8 cellular contexts compared by ENCODE assay signal in genomic region chr1:27864264-27864895, GRCh38. TPM values are rescaled to one million over a fixed set of nuclear protein-coding genes. Genes with fewer than 3 reads are reported as not detected.
DNase-seq lines count a peak whose midpoint lies in the region; ATAC-seq and TF ChIP-seq lines count a peak whose summit lies in the region.

No MANE protein-coding gene starts in this region.

- ATAC-seq in GM21529 (IDR thresholded peaks at IDR 0.05; ENCODE audit: unreplicated experiment) (no peak), HG03045 (IDR thresholded peaks at IDR 0.05; ENCODE audit: unreplicated experiment) (no peak)

- peaks cover 33% of the 10 kb centered on the region for H3K4me1 ChIP-seq in CD8-positive, alpha-beta memory T cell (ENCODE audit: insufficient read depth, low read length)
- H3K4me1 ChIP-seq in OCI-LY7 (ENCODE audit: insufficient read depth, low read length, poor library complexity, severe bottlenecking), result peaks cover 35% of the 10 kb centered on the region
- H3K4me1 ChIP-seq in parathyroid adenoma, result no peaks in the 10 kb centered on the region

- H3K27ac Mint-ChIP-seq in CD8-positive, alpha-beta memory T cell, result peak overlapping the region in 5 of 8 donors; percentile 23 to 74 (median 69)

- POLR2A ChIA-PET in CD8-positive, alpha-beta memory T cell (lab: Charles Lee), result no interaction called here
- POLR2A ChIA-PET in OCI-LY7 (lab: Charles Lee), result interaction anchor here (0.5 to 0.7 kb wide), 2 partner anchors 55 to 653 kb away, joined by 3 read pairs; no protein-coding TSS in a partner anchor

- in situ Hi-C loops in brain microvascular endothelial cell (cut with HindIII; ENCODE audit: low pct_ligation_motif_present, low sequenced_read_pairs), result no loop called here

- no peak for DNase-seq in CD8-positive, alpha-beta memory T cell
- no peak for DNase-seq in OCI-LY7 (ENCODE audit: low spot score)
- DNase-seq in brain microvascular endothelial cell, result no peak
- no peak for DNase-seq in NCI-H526 treated with DMSO at 0.1 percent for 48 hours (lab: John Stamatoyannopoulos, UW)
- no peak for DNase-seq in AG08396 (ENCODE audit: low spot score)

- H4K20me1 ChIP-seq in OCI-LY7 (ENCODE audit: insufficient read depth, low read length), result no peaks in the 10 kb centered on the region

- no peaks in the 10 kb centered on the region for H3K27me3 Mint-ChIP-seq in CD8-positive, alpha-beta memory T cell

- H3K36me3 Mint-ChIP-seq in CD8-positive, alpha-beta memory T cell, result no peaks in the 10 kb centered on the region

- H3K9me2 ChIP-seq in OCI-LY7 (ENCODE audit: insufficient read depth, low read length), result no peaks in the 10 kb centered on the region

- H3K9me3 ChIP-seq in CD8-positive, alpha-beta memory T cell (ENCODE audit: low read length), result no peaks in the 10 kb centered on the region
- H3K9me3 ChIP-seq in OCI-LY7 (ENCODE audit: low read length) (no peaks in the 10 kb centered on the region), parathyroid adenoma (ENCODE audit: control insufficient read depth, low read length) (no peaks in the 10 kb centered on the region)

- H3K79me2 ChIP-seq in OCI-LY7 (ENCODE audit: insufficient read depth, low read depth, low read length) (no peaks in the 10 kb centered on the region), parathyroid adenoma (no peaks in the 10 kb centered on the region)

- H3K4me2 ChIP-seq in OCI-LY7 (ENCODE audit: low read length), result peak overlapping the region; percentile 49
- no peak overlapping the region for H3K4me2 ChIP-seq in parathyroid adenoma (ENCODE audit: low read length)

- peak overlapping the region in 1 of 7 donors; percentile 24 for H3K4me3 Mint-ChIP-seq in CD8-positive, alpha-beta memory T cell

- H3K27me3 ChIP-seq in CD8-positive, alpha-beta memory T cell (ENCODE audit: insufficient read depth, low read length, poor library complexity, severe bottlenecking), result no peaks in the 10 kb centered on the region
- H3K27me3 ChIP-seq in brain microvascular endothelial cell (replicated peaks), result no peaks in the 10 kb centered on the region
- H3K27me3 ChIP-seq in parathyroid adenoma (ENCODE audit: control insufficient read depth, insufficient read depth, low read length), result no peaks in the 10 kb centered on the region

- peak overlapping the region; percentile 97 for H2AFZ ChIP-seq in OCI-LY7 (ENCODE audit: low read length)
- no peak overlapping the region for H2AFZ ChIP-seq in parathyroid adenoma

- intact Hi-C loops in OCI-LY7 (cut with micrococcal nuclease; ENCODE audit: unreplicated experiment), result no loop called here

- H3K9ac ChIP-seq in parathyroid adenoma, result no peak overlapping the region

- no TSS peak for BruUV-seq in OCI-LY7 (replicated peaks; lab: Mats Ljungman, UMichigan)

- H3K27ac ChIP-seq in CD8-positive, alpha-beta memory T cell (ENCODE audit: low read depth, low read length), result no peak overlapping the region
- no peak overlapping the region for H3K27ac ChIP-seq in OCI-LY7 (ENCODE audit: low read depth, low read length, poor library complexity, severe bottlenecking)
- peak overlapping the region; percentile 81 for H3K27ac ChIP-seq in brain microvascular endothelial cell
- H3K27ac ChIP-seq in parathyroid adenoma, result peak overlapping the region; percentile 39

- H3K4me3 ChIP-seq in CD8-positive, alpha-beta memory T cell (ENCODE audit: low read length), result no peak overlapping the region
- no peak overlapping the region for H3K4me3 ChIP-seq in OCI-LY7 (ENCODE audit: low read depth, low read length, poor library complexity, severe bottlenecking)
- H3K4me3 ChIP-seq in brain microvascular endothelial cell (ENCODE audit: low read depth, low read length), result no peak overlapping the region
- H3K4me3 ChIP-seq in parathyroid adenoma (ENCODE audit: low read depth, low read length), result no peak overlapping the region

- CTCF ChIA-PET in CD8-positive, alpha-beta memory T cell (lab: Charles Lee), result no interaction called here
- CTCF ChIA-PET in OCI-LY7 (lab: Charles Lee; ENCODE audit: unreplicated experiment), result no interaction called here

- no peak for TF ChIP-seq CTCF in OCI-LY7 (conservative IDR thresholded peaks at IDR 0.05; ENCODE audit: low read length)
- no peak for TF ChIP-seq CTCF in brain microvascular endothelial cell (IDR thresholded peaks at IDR 0.05; ENCODE audit: low read depth, low read length, missing control alignments)
- TF ChIP-seq CTCF in parathyroid adenoma (IDR thresholded peaks at IDR 0.05), result no peak

- H3K4me1 Mint-ChIP-seq in CD8-positive, alpha-beta memory T cell, result peaks cover 25 to 38% (median 34%) of the 10 kb centered on the region in 3 donors

- H3K9me3 Mint-ChIP-seq in CD8-positive, alpha-beta memory T cell, result no peaks in the 10 kb centered on the region

- H3K36me3 ChIP-seq in CD8-positive, alpha-beta memory T cell (ENCODE audit: insufficient read depth, low read length), result no peaks in the 10 kb centered on the region
- H3K36me3 ChIP-seq in OCI-LY7 (ENCODE audit: insufficient read depth, low read length) (no peaks in the 10 kb centered on the region), brain microvascular endothelial cell (replicated peaks) (no peaks in the 10 kb centered on the region), parathyroid adenoma (ENCODE audit: control insufficient read depth, insufficient read depth, low read length) (no peaks in the 10 kb centered on the region)

RNA-seq across cellular contexts. Expression of gene THEMIS2, which starts 8.0 kb away (rescaled TPM):
- total RNA-seq in CD8-positive, alpha-beta memory T cell, result 10 to 100 TPM; 12.4 to 15.6 TPM
- polyA plus RNA-seq in CD8-positive, alpha-beta memory T cell, result 63.3 TPM
- 0.98 and 4.1 TPM in 2 replicates for total RNA-seq in OCI-LY7 (2014; rRNA removed; shearing (Covaris generic))
- total RNA-seq in OCI-LY7 (2022), result 15.4 and 20.3 TPM in 2 replicates

RNA-seq across cellular contexts. Expression of gene PPP1R8, which starts 33.8 kb away (rescaled TPM):
- total RNA-seq in CD8-positive, alpha-beta memory T cell, result 10 to 100 TPM; 66.3 to 70.0 TPM
- 37.5 TPM for polyA plus RNA-seq in CD8-positive, alpha-beta memory T cell
- total RNA-seq in OCI-LY7 (2014; rRNA removed; shearing (Covaris generic)), result 71.3 and 72.4 TPM in 2 replicates
- total RNA-seq in OCI-LY7 (2022), result 57.3 and 58.0 TPM in 2 replicates

RNA-seq across cellular contexts. Expression of gene RPA2, which starts 50.0 kb away (rescaled TPM):
- 100 to 1,000 TPM; 115 to 118 TPM for total RNA-seq in CD8-positive, alpha-beta memory T cell
- 203 TPM for polyA plus RNA-seq in CD8-positive, alpha-beta memory T cell
- total RNA-seq in OCI-LY7 (2014; rRNA removed; shearing (Covaris generic)), result 56.8 and 74.4 TPM in 2 replicates
- 44.3 and 52.7 TPM in 2 replicates for total RNA-seq in OCI-LY7 (2022)

Comparison
In these comparisons a context has a peak if more than half of its experiments do, and no peak if none do; other contexts are left out.
1. H3K27ac ChIP-seq: peak in brain microvascular endothelial cell (single experiment) and parathyroid adenoma (single experiment); none in CD8-positive, alpha-beta memory T cell (single experiment) and OCI-LY7 (single experiment).